30 cellular contexts compared by ENCODE assay signal in genomic region chr13:51057931-51058330, GRCh38. TPM values are rescaled to one million over a fixed set of nuclear protein-coding genes. Genes with fewer than 3 reads are reported as not detected.
"Had no signal": no experiment of that assay in that cellular context is flagged by ENCODE, and none has a peak within 500 bp of the region (broad histone marks: within the 10 kb centered on the region; RNA-seq: fewer than 3 reads in every experiment).

No MANE protein-coding gene starts in this region.

- H3K4me3 Mint-ChIP-seq: naive thymus-derived CD8-positive, alpha-beta T cell; neural crest cell; stimulated activated effector memory CD8-positive, alpha-beta T cell treated with anti-CD3 and anti-CD28 coated beads, Interleukin-12 subunit alpha, Interleukin-12 subunit beta, amount 100 ng/mL, for 72 hours had no signal

- H3K36me3 ChIP-seq: gastrocnemius medialis, heart right ventricle, pancreas, tibial nerve, upper lobe of right lung, vagina had no signal

- H3K27me3 Mint-ChIP-seq: progenitor cell of endocrine pancreas had no signal

- H3K36me3 Mint-ChIP-seq: naive thymus-derived CD8-positive, alpha-beta T cell; stimulated activated effector memory CD8-positive, alpha-beta T cell treated with anti-CD3 and anti-CD28 coated beads, Interleukin-12 subunit alpha, Interleukin-12 subunit beta, amount 100 ng/mL, for 72 hours had no signal

- H3K27me3 ChIP-seq: gastrocnemius medialis, heart right ventricle, pancreas, tibial nerve, upper lobe of right lung, vagina had no signal

- H3K9me3 Mint-ChIP-seq: naive thymus-derived CD8-positive, alpha-beta T cell; neural crest cell; stimulated activated effector memory CD8-positive, alpha-beta T cell treated with anti-CD3 and anti-CD28 coated beads, Interleukin-12 subunit alpha, Interleukin-12 subunit beta, amount 100 ng/mL, for 72 hours had no signal

- ATAC-seq: esophagus mucosa; gastrocnemius medialis; heart right ventricle; left lobe of liver; mucosa of descending colon; naive thymus-derived CD8-positive, alpha-beta T cell; pancreas; right cardiac atrium; stimulated activated effector memory CD8-positive, alpha-beta T cell treated with anti-CD3 and anti-CD28 coated beads, Interleukin-12 subunit alpha, Interleukin-12 subunit beta, amount 100 ng/mL, for 72 hours; stimulated activated naive CD8-positive, alpha-beta T cell treated with anti-CD3 and anti-CD28 coated beads, Interleukin-15, Interleukin-2, amounts not matched to agents 100 U/mL and 50 U/mL, for 24 hours; upper lobe of right lung had no signal

- H3K27ac Mint-ChIP-seq: naive thymus-derived CD8-positive, alpha-beta T cell; progenitor cell of endocrine pancreas; stimulated activated effector memory CD8-positive, alpha-beta T cell treated with anti-CD3 and anti-CD28 coated beads, Interleukin-12 subunit alpha, Interleukin-12 subunit beta, amount 100 ng/mL, for 72 hours had no signal

- H3K4me1 ChIP-seq: gastrocnemius medialis, pancreas, tibial nerve, upper lobe of right lung, vagina had no signal

- FAIRE-seq: endometrium, pancreas had no signal

- H3K9me3 ChIP-seq: gastrocnemius medialis, heart right ventricle, mucosa of descending colon, pancreas, tibial nerve, upper lobe of right lung, vagina had no signal

- DNase-seq: effector CD8-positive, alpha-beta T cell; gastrocnemius medialis; heart right ventricle; hypothalamus; islet precursor cell; mammary epithelial cell; mucosa of descending colon; naive thymus-derived CD8-positive, alpha-beta T cell; nucleus accumbens; pancreas; right cardiac atrium; stimulated activated CD4-positive, alpha-beta T cell treated with anti-CD3 and anti-CD28 coated beads, Interleukin-4, amount 100 ng/mL, for 1 hour; stimulated activated CD8-positive, alpha-beta memory T cell treated with anti-CD3 and anti-CD28 coated beads, Interleukin-4, amount 100 ng/mL, for 48 hours; stimulated activated naive CD8-positive, alpha-beta T cell treated with anti-CD3 and anti-CD28 coated beads, Interleukin-15, Interleukin-2, amounts not matched to agents 100 U/mL and 50 U/mL, for 24 hours; upper lobe of right lung had no signal

- H3K4me3 ChIP-seq: coronary artery, gastrocnemius medialis, heart right ventricle, mucosa of descending colon, pancreas, smooth muscle cell, tibial nerve, upper lobe of right lung, vagina had no signal

- H3K4me1 Mint-ChIP-seq: naive thymus-derived CD8-positive, alpha-beta T cell; stimulated activated effector memory CD8-positive, alpha-beta T cell treated with anti-CD3 and anti-CD28 coated beads, Interleukin-12 subunit alpha, Interleukin-12 subunit beta, amount 100 ng/mL, for 72 hours had no signal

- H3K27ac ChIP-seq: coronary artery, gastrocnemius medialis, heart right ventricle, pancreas, tibial nerve, upper lobe of right lung, vagina had no signal

RNA-seq across cellular contexts. Expression of gene C13orf42, which starts 53.1 kb away (rescaled TPM):
- total RNA-seq: dermis microvascular lymphatic vessel endothelial cell; esophagus mucosa; fibroblast of lung; fibroblast of villous mesenchyme; gastrocnemius medialis; heart right ventricle; left lobe of liver; mammary epithelial cell; mesenteric fat pad; mucosa of descending colon; naive thymus-derived CD8-positive, alpha-beta T cell; neural crest cell; pancreas; progenitor cell of endocrine pancreas; right cardiac atrium; smooth muscle cell; temporal lobe; tibial nerve; upper lobe of right lung; vagina had no signal
- polyA plus RNA-seq: fibroblast of lung; mammary epithelial cell; naive thymus-derived CD8-positive, alpha-beta T cell; pancreas; right cardiac atrium; smooth muscle cell had no signal
